ENCODE assay signal across 3 cellular contexts in the genomic region with DNA sequence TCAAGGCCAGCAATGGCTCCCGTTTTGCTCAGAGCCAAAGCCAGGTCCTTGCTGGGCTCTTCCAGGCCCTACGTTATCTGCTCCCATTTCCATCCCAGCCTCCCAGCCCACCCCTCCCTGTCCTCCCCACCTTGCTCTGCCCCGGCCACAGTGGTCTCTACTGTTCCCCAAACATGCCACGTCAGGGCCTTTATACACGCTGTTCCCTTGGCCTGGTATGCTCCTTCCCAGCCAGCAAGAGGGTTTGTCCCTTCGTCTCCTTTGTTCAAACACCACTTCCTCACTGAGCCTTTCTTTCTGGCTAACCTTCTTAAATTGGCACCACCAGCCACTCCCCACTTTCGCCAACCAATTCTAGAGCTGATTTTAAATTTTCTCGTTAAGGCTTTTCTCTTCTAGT.
TF ChIP-seq lines count a peak whose summit lies in the region.

No MANE protein-coding gene starts in this region.

TF ChIP-seq in liver, 16 proteins besides CTCF, POLR2A, EP300 and RAD21:
- no peak for TF ChIP-seq REST (IDR thresholded peaks at IDR 0.05)
- TF ChIP-seq GABPA (IDR thresholded peaks at IDR 0.05 in 1 of 2, conservative IDR thresholded peaks at IDR 0.05 in 1 of 2) = no peak
- no peak for TF ChIP-seq FOXA2 (IDR thresholded peaks at IDR 0.05)
- TF ChIP-seq HNF4G (IDR thresholded peaks at IDR 0.05) = no peak

TF ChIP-seq in HepG2, 621 proteins besides CTCF, POLR2A, EP300 and RAD21:
- TF ChIP-seq STAT5B (CRISPR knock-in tag; IDR thresholded peaks at IDR 0.05) = no peak
- TF ChIP-seq, protein P1, sequence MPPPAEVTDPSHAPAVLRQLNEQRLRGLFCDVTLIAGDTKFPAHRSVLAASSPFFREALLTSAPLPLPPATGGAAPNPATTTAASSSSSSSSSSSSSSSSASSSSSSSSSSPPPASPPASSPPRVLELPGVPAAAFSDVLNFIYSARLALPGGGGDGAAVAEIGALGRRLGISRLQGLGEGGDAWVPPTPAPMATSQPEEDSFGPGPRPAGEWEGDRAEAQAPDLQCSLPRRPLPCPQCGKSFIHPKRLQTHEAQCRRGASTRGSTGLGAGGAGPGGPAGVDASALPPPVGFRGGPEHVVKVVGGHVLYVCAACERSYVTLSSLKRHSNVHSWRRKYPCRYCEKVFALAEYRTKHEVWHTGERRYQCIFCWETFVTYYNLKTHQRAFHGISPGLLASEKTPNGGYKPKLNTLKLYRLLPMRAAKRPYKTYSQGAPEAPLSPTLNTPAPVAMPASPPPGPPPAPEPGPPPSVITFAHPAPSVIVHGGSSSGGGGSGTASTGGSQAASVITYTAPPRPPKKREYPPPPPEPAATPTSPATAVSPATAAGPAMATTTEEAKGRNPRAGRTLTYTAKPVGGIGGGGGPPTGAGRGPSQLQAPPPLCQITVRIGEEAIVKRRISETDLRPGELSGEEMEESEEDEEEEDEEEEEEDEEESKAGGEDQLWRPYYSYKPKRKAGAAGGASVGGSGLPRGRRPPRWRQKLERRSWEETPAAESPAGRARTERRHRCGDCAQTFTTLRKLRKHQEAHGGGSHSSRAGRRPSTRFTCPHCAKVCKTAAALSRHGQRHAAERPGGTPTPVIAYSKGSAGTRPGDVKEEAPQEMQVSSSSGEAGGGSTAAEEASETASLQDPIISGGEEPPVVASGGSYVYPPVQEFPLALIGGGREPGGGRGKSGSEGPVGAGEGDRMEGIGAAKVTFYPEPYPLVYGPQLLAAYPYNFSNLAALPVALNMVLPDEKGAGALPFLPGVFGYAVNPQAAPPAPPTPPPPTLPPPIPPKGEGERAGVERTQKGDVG (CRISPR knock-in tag; IDR thresholded peaks at IDR 0.05; ENCODE audit: borderline replicate concordance) = no peak
- no peak for TF ChIP-seq ZMAT3 (CRISPR knock-in tag; conservative IDR thresholded peaks at IDR 0.05)
- TF ChIP-seq ZNF839 (CRISPR knock-in tag; IDR thresholded peaks at IDR 0.05; ENCODE audit: borderline replicate concordance) = no peak
- no peak for TF ChIP-seq DR1 (CRISPR knock-in tag; IDR thresholded peaks at IDR 0.05)
- no peak for TF ChIP-seq MIER2 (CRISPR knock-in tag; IDR thresholded peaks at IDR 0.05)
- TF ChIP-seq PRPF4 (IDR thresholded peaks at IDR 0.05; ENCODE audit: low read depth, low read length, poor library complexity, severe bottlenecking) = no peak
- no peak for TF ChIP-seq HNRNPK (IDR thresholded peaks at IDR 0.05; ENCODE audit: low read depth, low read length, poor library complexity, severe bottlenecking)
- TF ChIP-seq NR3C1 (CRISPR knock-in tag; IDR thresholded peaks at IDR 0.05) = no peak
- no peak for TF ChIP-seq ZNF382 (CRISPR knock-in tag; IDR thresholded peaks at IDR 0.05; ENCODE audit: borderline replicate concordance)
- no peak for TF ChIP-seq STAT6 (CRISPR knock-in tag; IDR thresholded peaks at IDR 0.05; ENCODE audit: borderline replicate concordance)
- no peak for TF ChIP-seq ZNF143 (CRISPR knock-in tag; IDR thresholded peaks at IDR 0.05)
- no peak for TF ChIP-seq FOXC1 (CRISPR knock-in tag; IDR thresholded peaks at IDR 0.05; ENCODE audit: borderline replicate concordance)
- no peak for TF ChIP-seq SMAD9 (CRISPR knock-in tag; IDR thresholded peaks at IDR 0.05)
- TF ChIP-seq, protein P2, sequence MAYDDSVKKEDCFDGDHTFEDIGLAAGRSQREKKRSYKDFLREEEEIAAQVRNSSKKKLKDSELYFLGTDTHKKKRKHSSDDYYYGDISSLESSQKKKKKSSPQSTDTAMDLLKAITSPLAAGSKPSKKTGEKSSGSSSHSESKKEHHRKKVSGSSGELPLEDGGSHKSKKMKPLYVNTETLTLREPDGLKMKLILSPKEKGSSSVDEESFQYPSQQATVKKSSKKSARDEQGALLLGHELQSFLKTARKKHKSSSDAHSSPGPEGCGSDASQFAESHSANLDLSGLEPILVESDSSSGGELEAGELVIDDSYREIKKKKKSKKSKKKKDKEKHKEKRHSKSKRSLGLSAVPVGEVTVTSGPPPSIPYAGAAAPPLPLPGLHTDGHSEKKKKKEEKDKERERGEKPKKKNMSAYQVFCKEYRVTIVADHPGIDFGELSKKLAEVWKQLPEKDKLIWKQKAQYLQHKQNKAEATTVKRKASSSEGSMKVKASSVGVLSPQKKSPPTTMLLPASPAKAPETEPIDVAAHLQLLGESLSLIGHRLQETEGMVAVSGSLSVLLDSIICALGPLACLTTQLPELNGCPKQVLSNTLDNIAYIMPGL (CRISPR knock-in tag; IDR thresholded peaks at IDR 0.05; ENCODE audit: borderline replicate concordance in 1 of 2, low read depth in 1 of 2) = no peak
- no peak for TF ChIP-seq HDAC2 (CRISPR knock-in tag; IDR thresholded peaks at IDR 0.05)
- TF ChIP-seq ZNF607 (CRISPR knock-in tag; IDR thresholded peaks at IDR 0.05; ENCODE audit: borderline replicate concordance) = no peak
- no peak for TF ChIP-seq SIN3A (IDR thresholded peaks at IDR 0.05; ENCODE audit: borderline replicate concordance, low read depth, low read length)
- no peak for TF ChIP-seq GATA4 (IDR thresholded peaks at IDR 0.05; ENCODE audit: borderline replicate concordance, low read depth)

TF ChIP-seq in WTC11, 78 proteins besides CTCF, POLR2A, EP300 and RAD21:
- no peak for TF ChIP-seq NFATC4 (CRISPR knock-in tag; IDR thresholded peaks at IDR 0.05)
- no peak for TF ChIP-seq PRRX2 (CRISPR knock-in tag; IDR thresholded peaks at IDR 0.05)
- TF ChIP-seq, protein P3, sequence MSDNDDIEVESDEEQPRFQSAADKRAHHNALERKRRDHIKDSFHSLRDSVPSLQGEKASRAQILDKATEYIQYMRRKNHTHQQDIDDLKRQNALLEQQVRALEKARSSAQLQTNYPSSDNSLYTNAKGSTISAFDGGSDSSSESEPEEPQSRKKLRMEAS (CRISPR knock-in tag; IDR thresholded peaks at IDR 0.05) = no peak
- no peak for TF ChIP-seq ELF4 (CRISPR knock-in tag; IDR thresholded peaks at IDR 0.05; ENCODE audit: low read depth)
- no peak for TF ChIP-seq ZNF232 (CRISPR knock-in tag; IDR thresholded peaks at IDR 0.05)
- TF ChIP-seq ZSCAN18 (CRISPR knock-in tag; IDR thresholded peaks at IDR 0.05) = no peak
- TF ChIP-seq CREM (CRISPR knock-in tag; IDR thresholded peaks at IDR 0.05) = no peak
- no peak for TF ChIP-seq ZNF121 (CRISPR knock-in tag; IDR thresholded peaks at IDR 0.05)
